ENCODE assay signal across 8 cellular contexts in genomic region chr1:149899460-149900284, GRCh38. TPM values are rescaled to one million over a fixed set of nuclear protein-coding genes. Genes with fewer than 3 reads are reported as not detected.
DNase-seq lines count a peak whose midpoint lies in the region; ATAC-seq and TF ChIP-seq lines count a peak whose summit lies in the region.

Gene BOLA1 (plus strand): TSS chr1:149899568. CDS start chr1:149900060, 492 bp downstream.

- H3K4me3 ChIP-seq in Panc1 (ENCODE audit: low read depth in 2 of 2, low read length in 2 of 2): peak within 1 kb of the TSS; percentile 57 to 72
- peak within 1 kb of the TSS; percentile 60 to 73 (median 66) for H3K4me3 ChIP-seq in esophagus muscularis mucosa
- peak within 1 kb of the TSS; percentile 64 to 69 for H3K4me3 ChIP-seq in muscle layer of duodenum (ENCODE audit: low read depth in 1 of 2, low read length in 2 of 2)

- H3K27me3 ChIP-seq in Panc1 (ENCODE audit: control insufficient read depth, insufficient read depth, low read length) (no peaks in the 10 kb centered on the region), esophagus muscularis mucosa (no peaks in the 10 kb centered on the region), muscle layer of duodenum (ENCODE audit: low read depth, low read length) (no peaks in the 10 kb centered on the region)

- 0 out of 2 replicates have a peak, but pooled peaks have one; percentile 20 for TF ChIP-seq EP300 in Ishikawa (IDR thresholded peaks at IDR 0.05; ENCODE audit: borderline replicate concordance)
- TF ChIP-seq EP300 in esophagus muscularis mucosa (IDR thresholded peaks at IDR 0.05): no peak

- ATAC-seq in GM21528 (IDR thresholded peaks at IDR 0.05; ENCODE audit: low FRiP score, unreplicated experiment) (peak; percentile 90), Panc1 (peak; percentile 99)

- TSS peak; percentile 74 for BruUV-seq in Panc1 (replicated peaks; lab: Mats Ljungman, UMichigan)

- H3K9me3 ChIP-seq in Panc1 (ENCODE audit: control insufficient read depth, insufficient read depth, low read depth, low read length) (no peaks in the 10 kb centered on the region), esophagus muscularis mucosa (no peaks in the 10 kb centered on the region), muscle layer of duodenum (ENCODE audit: control insufficient read depth in 1 of 2, low read length in 2 of 2) (no peaks in the 10 kb centered on the region)

- peak within 1 kb of the TSS; percentile 87 for H3K27ac ChIP-seq in Panc1 (ENCODE audit: low read length)
- H3K27ac ChIP-seq in esophagus muscularis mucosa (replicated peaks in 1 of 4): peak within 1 kb of the TSS; percentile 86 to 92 (median 89)
- peak within 1 kb of the TSS; percentile 75 for H3K27ac ChIP-seq in muscle layer of duodenum (ENCODE audit: low read length)

- TF ChIP-seq RAD21 in Ishikawa (IDR thresholded peaks at IDR 0.05; ENCODE audit: low read depth): no peak

- 0% methylated on average over 24 of the region's 65 CpGs for whole genome bisulfite sequencing in esophagus muscularis mucosa

- no peaks in the 10 kb centered on the region for H3K36me3 ChIP-seq in Panc1 (ENCODE audit: control insufficient read depth, insufficient read depth, low read length)
- H3K36me3 ChIP-seq in esophagus muscularis mucosa: peaks cover 0 to 2% (median 0%) of the 10 kb centered on the region in 4 donors
- no peaks in the 10 kb centered on the region for H3K36me3 ChIP-seq in muscle layer of duodenum (ENCODE audit: control insufficient read depth in 1 of 2, insufficient read depth in 2 of 2, low read length in 2 of 2)

- TF ChIP-seq CTCF in Panc1 (IDR thresholded peaks at IDR 0.05) (no peak), esophagus muscularis mucosa (IDR thresholded peaks at IDR 0.05) (no peak)

- H3K4me1 ChIP-seq in Panc1 (ENCODE audit: control insufficient read depth, insufficient read depth, low read length) (peaks cover 6% of the 10 kb centered on the region), esophagus muscularis mucosa (peaks cover 9 to 16% (median 12%) of the 10 kb centered on the region in 4 donors), muscle layer of duodenum (ENCODE audit: control insufficient read depth in 1 of 2, insufficient read depth in 2 of 2, low read length in 2 of 2) (peaks cover 6 to 10% of the 10 kb centered on the region in 2 donors)

- peak; percentile 79 for TF ChIP-seq POLR2A in esophagus muscularis mucosa (IDR thresholded peaks at IDR 0.05; ENCODE audit: low read depth)

- in situ Hi-C loops in Panc1 (cut with HindIII; ENCODE audit: low pct_unique_long_range_greater_than_20kb, low sequenced_read_pairs): no loop called here

- POLR2A ChIA-PET in Panc1 (lab: Charles Lee): interaction anchor here (0.5 to 0.6 kb wide), 2 partner anchors 155 to 339 kb away, joined by 4 read pairs; no protein-coding TSS in a partner anchor

- CTCF ChIA-PET in Panc1 (lab: Charles Lee): no interaction called here

- intact Hi-C loops in Panc1 (cut with micrococcal nuclease; ENCODE audit: unreplicated experiment) (loop anchor here (10.0 kb wide), 1 partner anchor 165 kb away; the partner anchor contains the start of gene VPS45), esophagus muscularis mucosa (cut with DNase I) (no loop called here)

- DNase-seq in D341Med (ENCODE audit: low spot score): peak; percentile 97
- peak; percentile 59 for DNase-seq in Panc1 (ENCODE audit: low read depth, low spot score)
- DNase-seq in activated T-helper 1 cell treated with Interleukin-2 at 50 U/mL for 16 hours (ENCODE audit: low read depth): peak; percentile 65
- peak; percentile 97 for DNase-seq in esophagus muscularis mucosa (ENCODE audit: extremely low spot score)
- DNase-seq in stimulated activated CD8-positive, alpha-beta memory T cell treated with anti-CD3 and anti-CD28 coated beads, Interleukin-7, amount 100 ng/mL, for 4 hours (ENCODE audit: low read depth in 2 of 2): peak; percentile 71 to 76

TF ChIP-seq in Ishikawa, 13 proteins besides CTCF, POLR2A, EP300 and RAD21:
- TF ChIP-seq TEAD4 (IDR thresholded peaks at IDR 0.05): peak; percentile 29
- TF ChIP-seq MAX (IDR thresholded peaks at IDR 0.05): peak; percentile 94
- TF ChIP-seq ZBTB7A (IDR thresholded peaks at IDR 0.05; ENCODE audit: low read depth): 0 out of 2 replicates have a peak, but pooled peaks have one; percentile 56
- TF ChIP-seq, protein P1, sequence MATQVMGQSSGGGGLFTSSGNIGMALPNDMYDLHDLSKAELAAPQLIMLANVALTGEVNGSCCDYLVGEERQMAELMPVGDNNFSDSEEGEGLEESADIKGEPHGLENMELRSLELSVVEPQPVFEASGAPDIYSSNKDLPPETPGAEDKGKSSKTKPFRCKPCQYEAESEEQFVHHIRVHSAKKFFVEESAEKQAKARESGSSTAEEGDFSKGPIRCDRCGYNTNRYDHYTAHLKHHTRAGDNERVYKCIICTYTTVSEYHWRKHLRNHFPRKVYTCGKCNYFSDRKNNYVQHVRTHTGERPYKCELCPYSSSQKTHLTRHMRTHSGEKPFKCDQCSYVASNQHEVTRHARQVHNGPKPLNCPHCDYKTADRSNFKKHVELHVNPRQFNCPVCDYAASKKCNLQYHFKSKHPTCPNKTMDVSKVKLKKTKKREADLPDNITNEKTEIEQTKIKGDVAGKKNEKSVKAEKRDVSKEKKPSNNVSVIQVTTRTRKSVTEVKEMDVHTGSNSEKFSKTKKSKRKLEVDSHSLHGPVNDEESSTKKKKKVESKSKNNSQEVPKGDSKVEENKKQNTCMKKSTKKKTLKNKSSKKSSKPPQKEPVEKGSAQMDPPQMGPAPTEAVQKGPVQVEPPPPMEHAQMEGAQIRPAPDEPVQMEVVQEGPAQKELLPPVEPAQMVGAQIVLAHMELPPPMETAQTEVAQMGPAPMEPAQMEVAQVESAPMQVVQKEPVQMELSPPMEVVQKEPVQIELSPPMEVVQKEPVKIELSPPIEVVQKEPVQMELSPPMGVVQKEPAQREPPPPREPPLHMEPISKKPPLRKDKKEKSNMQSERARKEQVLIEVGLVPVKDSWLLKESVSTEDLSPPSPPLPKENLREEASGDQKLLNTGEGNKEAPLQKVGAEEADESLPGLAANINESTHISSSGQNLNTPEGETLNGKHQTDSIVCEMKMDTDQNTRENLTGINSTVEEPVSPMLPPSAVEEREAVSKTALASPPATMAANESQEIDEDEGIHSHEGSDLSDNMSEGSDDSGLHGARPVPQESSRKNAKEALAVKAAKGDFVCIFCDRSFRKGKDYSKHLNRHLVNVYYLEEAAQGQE (IDR thresholded peaks at IDR 0.05; ENCODE audit: low read depth): no peak
- TF ChIP-seq, protein P2, sequence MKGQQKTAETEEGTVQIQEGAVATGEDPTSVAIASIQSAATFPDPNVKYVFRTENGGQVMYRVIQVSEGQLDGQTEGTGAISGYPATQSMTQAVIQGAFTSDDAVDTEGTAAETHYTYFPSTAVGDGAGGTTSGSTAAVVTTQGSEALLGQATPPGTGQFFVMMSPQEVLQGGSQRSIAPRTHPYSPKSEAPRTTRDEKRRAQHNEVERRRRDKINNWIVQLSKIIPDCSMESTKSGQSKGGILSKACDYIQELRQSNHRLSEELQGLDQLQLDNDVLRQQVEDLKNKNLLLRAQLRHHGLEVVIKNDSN (IDR thresholded peaks at IDR 0.05): peak; percentile 100
- no peak for TF ChIP-seq NFIC (IDR thresholded peaks at IDR 0.05)
- no peak for TF ChIP-seq CEBPB (IDR thresholded peaks at IDR 0.05)
- TF ChIP-seq YY1 (IDR thresholded peaks at IDR 0.05; ENCODE audit: low read depth): peak; percentile 91
- TF ChIP-seq TAF1 (IDR thresholded peaks at IDR 0.05; ENCODE audit: low read depth): peak; percentile 63
- no peak for TF ChIP-seq FOXM1 (IDR thresholded peaks at IDR 0.05; ENCODE audit: borderline replicate concordance, low read depth)
- no peak; the same call in 1 of the 2 replicates for TF ChIP-seq EGR1 (IDR thresholded peaks at IDR 0.05)
- peak; percentile 22; the same call in 1 of the 2 replicates for TF ChIP-seq CREB1 (IDR thresholded peaks at IDR 0.05; ENCODE audit: low read depth)
- TF ChIP-seq TCF12 (IDR thresholded peaks at IDR 0.05; ENCODE audit: low read depth): peak; percentile 62; the same call in 1 of the 2 replicates

RNA-seq across cellular contexts. Expression of gene BOLA1, which starts in this region (rescaled TPM):
- total RNA-seq in Panc1 (2021; ENCODE audit: unreplicated experiment) (14.6 TPM), esophagus muscularis mucosa (10 to 100 TPM; 31.1 to 45.8 (median 41.6) TPM)
- 21.1 TPM for polyA plus RNA-seq in Panc1 (2012; ENCODE audit: insufficient read length)

Comparison
In these comparisons a context has a peak if more than half of its experiments do, and no peak if none do; other contexts are left out.
1. Peak in every context shown above with its lines: DNase-seq, ATAC-seq, H3K4me3 ChIP-seq and H3K27ac ChIP-seq.